In the genomic region with DNA sequence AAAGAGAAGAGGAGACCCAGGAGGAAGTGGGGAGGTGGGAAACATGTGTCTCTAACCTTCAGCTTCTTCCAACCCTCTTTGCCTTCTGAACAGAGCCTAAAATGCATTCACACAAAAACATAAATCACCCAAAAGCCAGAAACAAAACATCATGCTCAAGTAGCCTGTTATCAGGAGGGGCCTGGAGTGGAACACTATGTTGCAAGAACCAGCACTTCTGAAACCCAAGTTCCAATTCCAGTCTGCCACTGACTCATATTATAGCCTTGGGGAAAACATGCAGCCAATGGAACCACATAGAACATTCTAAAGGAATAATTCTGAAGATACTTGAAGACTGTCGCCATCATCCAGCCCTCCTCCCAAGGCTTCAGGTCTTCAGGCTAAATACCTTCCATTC, we compare ENCODE assay signal across 16 cellular contexts.
DNase-seq lines count a peak whose midpoint lies in the region; ATAC-seq, FAIRE-seq and TF ChIP-seq lines count a peak whose summit lies in the region.
"Had no signal": no experiment of that assay in that cellular context is flagged by ENCODE, and none has a peak within 500 bp of the region (broad histone marks: within the 10 kb centered on the region; RNA-seq: fewer than 3 reads in every experiment).

No MANE protein-coding gene starts in this region.

- H3K36me3 ChIP-seq in pancreas: no peaks in the 10 kb centered on the region
- H3K36me3 ChIP-seq: BLaER1 treated with 17β-estradiol and CSF1 and Interleukin-3, amounts not matched to agents 10 nM and 100 nM; right lobe of liver had no signal

- no peaks in the 10 kb centered on the region for H3K27me3 ChIP-seq in foreskin keratinocyte
- no peaks in the 10 kb centered on the region for H3K27me3 ChIP-seq in pancreas
- H3K27me3 ChIP-seq: BLaER1 treated with 17β-estradiol and CSF1 and Interleukin-3, amounts not matched to agents 10 nM and 100 nM; right lobe of liver had no signal

- H3K4me1 ChIP-seq in foreskin keratinocyte: peaks cover 4% of the 10 kb centered on the region
- no peaks in the 10 kb centered on the region for H3K4me1 ChIP-seq in pancreas
- H3K4me1 ChIP-seq: right lobe of liver had no signal

- no peak for TF ChIP-seq POLR2A in H54 (IDR thresholded peaks at IDR 0.05; ENCODE audit: low read depth, low read length)

- no peaks in the 10 kb centered on the region for H3K9me3 ChIP-seq in pancreas
- H3K9me3 ChIP-seq: BLaER1 treated with 17β-estradiol and CSF1 and Interleukin-3, amounts not matched to agents 10 nM and 100 nM; right lobe of liver had no signal

- peak; percentile 34 for ATAC-seq in foreskin keratinocyte
- ATAC-seq in pancreas: peak in 3 of 4 donors; percentile 54 to 67 (median 54)
- ATAC-seq: Panc1 had no signal

- FAIRE-seq in pancreas (lab: Jason Lieb, UNC) (no peak), H54 (lab: Jason Lieb, UNC) (no peak)
- FAIRE-seq: GM18507 had no signal

- H3K27ac ChIP-seq in foreskin keratinocyte (no peak overlapping the region), pancreas (no peak overlapping the region)
- H3K27ac ChIP-seq: BLaER1 treated with 17β-estradiol and CSF1 and Interleukin-3, amounts not matched to agents 10 nM and 100 nM; right lobe of liver had no signal

- no peak for TF ChIP-seq CTCF in foreskin keratinocyte (conservative IDR thresholded peaks at IDR 0.05)
- no peak for TF ChIP-seq CTCF in pancreas (IDR thresholded peaks at IDR 0.05)

- peak; percentile 80 for DNase-seq in EL
- DNase-seq in amniotic epithelial cell (ENCODE audit: low read depth): peak; percentile 99
- DNase-seq in foreskin keratinocyte: peak; percentile 53 to 76
- DNase-seq in pancreas: no peak
- DNase-seq in activated CD4-positive, alpha-beta T cell treated with anti-CD3 and anti-CD28 coated beads, Interleukin-2, amount 50 U/mL, for 48 hours: no peak
- no peak for DNase-seq in NCI-H526 treated with DMSO at 0.1 percent for 48 hours (lab: John Stamatoyannopoulos, UW)
- DNase-seq in H54 (ENCODE audit: insufficient read length, low spot score): no peak
- no peak for DNase-seq in activated CD4-positive, CD25-positive, alpha-beta regulatory T cell (lab: John Stamatoyannopoulos, UW)
- DNase-seq: activated gamma-delta T cell, H7, NCI-H1092, right lobe of liver, T-helper 9 cell had no signal

- H3K4me3 ChIP-seq in pancreas: no peak overlapping the region
- H3K4me3 ChIP-seq: BLaER1 treated with 17β-estradiol and CSF1 and Interleukin-3, amounts not matched to agents 10 nM and 100 nM; right lobe of liver had no signal

- intact Hi-C loops in pancreas (cut with DNase I): loop anchor here in 1 of 3 donors (5.0 kb wide), 1 partner anchor 476 kb away; no protein-coding TSS in a partner anchor

- WGBS in pancreas, 2 donors: 55 to 79% methylated on average over 1 of the region's 1 CpG

Comparison
In these comparisons a context has a peak if more than half of its experiments do, and no peak if none do; other contexts are left out.
1. DNase-seq: peak in EL (single experiment), amniotic epithelial cell (single experiment) and foreskin keratinocyte (2 of 2); none in pancreas (0 of 6), activated CD4-positive, alpha-beta T cell treated with anti-CD3 and anti-CD28 coated beads, Interleukin-2, amount 50 U/mL, for 48 hours (0 of 2), NCI-H526 treated with DMSO at 0.1 percent for 48 hours (single experiment), H54 (single experiment) and activated CD4-positive, CD25-positive, alpha-beta regulatory T cell (0 of 4).